Comparison of ENCODE assay signal across 15 cellular contexts in the genomic region with DNA sequence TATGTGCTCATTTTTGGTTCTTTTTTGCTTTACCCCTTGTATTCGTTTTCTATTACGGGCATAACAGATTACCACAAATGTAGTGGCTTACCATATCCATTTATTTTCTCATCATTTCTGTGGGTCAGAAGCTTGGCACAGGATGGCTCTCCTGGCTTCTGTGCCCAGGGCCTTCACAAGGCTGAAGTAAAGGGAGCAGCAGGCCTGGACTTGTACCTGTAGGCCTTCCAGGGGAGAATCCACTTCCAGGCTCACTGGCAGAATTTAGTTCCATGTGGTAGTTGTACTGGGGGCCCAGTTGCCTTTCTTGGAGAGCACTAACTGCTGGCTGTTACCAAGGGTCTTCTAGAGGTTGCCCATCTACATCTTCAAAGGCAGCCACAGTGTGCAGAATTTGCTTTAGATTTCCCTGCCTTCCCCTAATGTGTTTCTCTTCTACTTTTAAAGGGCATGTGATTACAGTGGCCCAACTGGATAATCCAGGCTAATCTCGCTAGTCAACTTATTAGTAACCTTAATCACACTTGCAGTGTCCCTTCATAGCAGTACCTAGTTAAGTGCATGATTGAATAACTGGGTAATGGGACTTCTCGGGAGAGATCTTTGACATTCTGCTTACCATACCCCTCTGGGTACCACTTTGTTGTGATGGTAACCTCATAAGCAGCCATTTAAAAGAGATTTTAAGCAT.
A peak's percentile ranks its signal among the peaks of the same experiment; 100 is the strongest.
DNase-seq lines count a peak whose midpoint lies in the region; ATAC-seq and TF ChIP-seq lines count a peak whose summit lies in the region.
"Had no signal": no experiment of that assay in that cellular context is flagged by ENCODE, and none has a peak within 500 bp of the region (broad histone marks: within the 10 kb centered on the region; RNA-seq: fewer than 3 reads in every experiment).

No MANE protein-coding gene starts in this region.

- ATAC-seq in right cardiac atrium = no peak

- no peak for DNase-seq in right cardiac atrium
- no peak for DNase-seq in cardiac septum (ENCODE audit: low spot score)
- peak; percentile 76 for DNase-seq in MCF 10A (ENCODE audit: unreplicated experiment)
- DNase-seq in vagina (ENCODE audit: extremely low spot score in 2 of 2) = no peak
- DNase-seq in DMS53 (lab: John Stamatoyannopoulos, UW) = no peak
- no peak for DNase-seq in SHP77 treated with DMSO at 0.1 percent for 48 hours (lab: John Stamatoyannopoulos, UW)
- no peak for DNase-seq in NCI-H345 (lab: John Stamatoyannopoulos, UW)
- DNase-seq: activated gamma-delta T cell; brain microvascular endothelial cell; DMS153; HCEC 1CT; NCI-H187; NCI-H774; stimulated activated CD4-positive, alpha-beta T cell treated with anti-CD3 and anti-CD28 coated beads, Interleukin-12 subunit alpha, Interleukin-12 subunit beta, amount 100 ng/mL, for 4 hours had no signal

- no peak for TF ChIP-seq POLR2A in vagina (IDR thresholded peaks at IDR 0.05)

- intact Hi-C loops in right cardiac atrium (cut with DNase I) = loop anchor here (2.0 to 10.0 kb wide), 7 partner anchors 67 to 351 kb away; partner anchors contain the start of genes CRADD (in 2 of the 4) and SOCS2 (in 1 of the 4)
- intact Hi-C loops in cardiac septum (cut with DNase I) = loop anchor here (2.0 to 5.0 kb wide), 2 partner anchors 65 to 358 kb away; no protein-coding TSS in a partner anchor
- intact Hi-C loops in MCF 10A (cut with micrococcal nuclease) = loop anchor here (2.0 to 5.0 kb wide), 2 partner anchors 241 to 757 kb away; no protein-coding TSS in a partner anchor
- intact Hi-C loops in vagina (cut with DNase I) = loop anchor here (2.0 to 10.0 kb wide), 4 partner anchors 59 to 173 kb away; no protein-coding TSS in a partner anchor

- no peaks in the 10 kb centered on the region for H3K36me3 ChIP-seq in muscle layer of colon (ENCODE audit: insufficient read depth, low read length)
- no peaks in the 10 kb centered on the region for H3K36me3 ChIP-seq in vagina
- H3K36me3 ChIP-seq: brain microvascular endothelial cell had no signal

- peak overlapping the region; percentile 95 for H3K27ac Mint-ChIP-seq in MCF 10A (ENCODE audit: low read depth, unreplicated experiment)

- no peak overlapping the region for H3K9ac ChIP-seq in muscle layer of colon (ENCODE audit: low read length)

- H3K9me3 ChIP-seq in right cardiac atrium (ENCODE audit: control insufficient read depth, low read length) = no peaks in the 10 kb centered on the region
- no peaks in the 10 kb centered on the region for H3K9me3 ChIP-seq in muscle layer of colon (ENCODE audit: low read length)
- no peaks in the 10 kb centered on the region for H3K9me3 ChIP-seq in vagina

- peak overlapping the region; percentile 19 for H3K4me3 Mint-ChIP-seq in MCF 10A (ENCODE audit: unreplicated experiment)

- no peak for TF ChIP-seq CTCF in MCF 10A (IDR thresholded peaks at IDR 0.05; ENCODE audit: unreplicated experiment)
- TF ChIP-seq CTCF in vagina (IDR thresholded peaks at IDR 0.05) = no peak

- CTCF ChIA-PET in MCF 10A (lab: Yijun Ruan, JAX) = interaction anchor here (0.7 to 1.1 kb wide), 2 partner anchors 175 to 200 kb away, joined by 3 to 5 read pairs; no protein-coding TSS in a partner anchor

- H3K4me1 ChIP-seq in right cardiac atrium (ENCODE audit: control insufficient read depth, insufficient read depth, low read length) (peaks cover 9% of the 10 kb centered on the region), muscle layer of colon (ENCODE audit: insufficient read depth, low read length) (peaks cover 36% of the 10 kb centered on the region), vagina (peaks cover 34% of the 10 kb centered on the region)

- H3K27me3 Mint-ChIP-seq in MCF 10A (ENCODE audit: insufficient read depth, unreplicated experiment) = no peaks in the 10 kb centered on the region

- H3K27ac ChIP-seq in right cardiac atrium (ENCODE audit: low read length) (peak overlapping the region; percentile 12), muscle layer of colon (ENCODE audit: low read depth, low read length) (peak overlapping the region; percentile 31), vagina (peak overlapping the region; percentile 97)
- H3K27ac ChIP-seq: brain microvascular endothelial cell had no signal

- no peak overlapping the region for H3K4me3 ChIP-seq in right cardiac atrium (ENCODE audit: low read length)
- H3K4me3 ChIP-seq in muscle layer of colon (ENCODE audit: low read depth in 1 of 2, low read length in 2 of 2) = no peak overlapping the region
- no peak overlapping the region for H3K4me3 ChIP-seq in vagina

- peaks cover 23% of the 10 kb centered on the region for H3K4me1 Mint-ChIP-seq in MCF 10A (ENCODE audit: insufficient read depth, unreplicated experiment)

- H3K9me3 Mint-ChIP-seq in MCF 10A (ENCODE audit: unreplicated experiment) = no peaks in the 10 kb centered on the region

- no peaks in the 10 kb centered on the region for H3K27me3 ChIP-seq in right cardiac atrium (ENCODE audit: control insufficient read depth, insufficient read depth)
- no peaks in the 10 kb centered on the region for H3K27me3 ChIP-seq in muscle layer of colon (ENCODE audit: control insufficient read depth in 1 of 2, insufficient read depth in 2 of 2, low read length in 2 of 2)
- H3K27me3 ChIP-seq in vagina = no peaks in the 10 kb centered on the region
- H3K27me3 ChIP-seq: brain microvascular endothelial cell had no signal

- WGBS in right cardiac atrium = 85% methylated on average over 4 of the region's 4 CpGs

- no TSS peak for BruUV-seq in MCF 10A (replicated peaks; lab: Mats Ljungman, UMichigan)

- POLR2A ChIA-PET in MCF 10A (lab: Yijun Ruan, JAX) = interaction anchor here (0.6 to 5.5 kb wide), 10 partner anchors 18 to 373 kb away, joined by 3 to 44 read pairs (median 3); partner anchors contain the start of gene CRADD

- H3K36me3 Mint-ChIP-seq in MCF 10A (ENCODE audit: insufficient read depth, unreplicated experiment) = no peaks in the 10 kb centered on the region

Comparison
In these comparisons a context has a peak if more than half of its experiments do, and no peak if none do; other contexts are left out.
1. H3K27ac ChIP-seq: peak in every context shown above with its lines; median percentile 97 in vagina; 31 in muscle layer of colon; 12 in right cardiac atrium.